In genomic region chr16:6125483-6126259, GRCh38 we compare ENCODE assay signal across 32 cellular contexts.
A peak's percentile ranks its signal among the peaks of the same experiment; 100 is the strongest.
DNase-seq lines count a peak whose midpoint lies in the region; ATAC-seq and TF ChIP-seq lines count a peak whose summit lies in the region.
"Had no signal": no experiment of that assay in that cellular context is flagged by ENCODE, and none has a peak within 500 bp of the region (broad histone marks: within the 10 kb centered on the region; RNA-seq: fewer than 3 reads in every experiment).

No MANE protein-coding gene starts in this region.

- H3K27ac ChIP-seq in A673 (ENCODE audit: low read depth, low read length, poor library complexity, severe bottlenecking) (no peak overlapping the region), osteoblast (ENCODE audit: low read depth, low read length) (no peak overlapping the region)
- H3K27ac ChIP-seq: dorsolateral prefrontal cortex, ovary, SJSA1, testis, vagina had no signal

- no peaks in the 10 kb centered on the region for H3K4me1 ChIP-seq in A673 (ENCODE audit: insufficient read depth, low read length, poor library complexity, severe bottlenecking)
- H3K4me1 ChIP-seq in osteoblast (ENCODE audit: insufficient read depth, low read length), result no peaks in the 10 kb centered on the region
- H3K4me1 ChIP-seq: SJSA1, testis, vagina had no signal

- H3K4me3 ChIP-seq in A673 (ENCODE audit: low read depth, low read length, poor library complexity, severe bottlenecking) (no peak overlapping the region), astrocyte of the spinal cord (ENCODE audit: low read depth, low read length) (no peak overlapping the region), kidney epithelial cell (ENCODE audit: low read depth, low read length) (no peak overlapping the region), osteoblast (ENCODE audit: insufficient read depth, low read length) (no peak overlapping the region)
- H3K4me3 ChIP-seq: dorsolateral prefrontal cortex, GM23338, K562, mucosa of descending colon, ovary, SJSA1, testis, vagina had no signal

- no peak overlapping the region for H3K4me2 ChIP-seq in osteoblast (ENCODE audit: insufficient read depth, low read length)
- H3K4me2 ChIP-seq: GM23338 had no signal

- H4K20me1 ChIP-seq in osteoblast (ENCODE audit: insufficient read depth, low read length), result no peaks in the 10 kb centered on the region

- no peaks in the 10 kb centered on the region for H3K9me3 ChIP-seq in A673 (ENCODE audit: low read depth, low read length, poor library complexity, severe bottlenecking)
- no peaks in the 10 kb centered on the region for H3K9me3 ChIP-seq in osteoblast (ENCODE audit: low read depth, low read length)
- H3K9me3 ChIP-seq: mucosa of descending colon, ovary, testis, vagina had no signal

- peak; percentile 58 for DNase-seq in A673 (ENCODE audit: low spot score)
- peak; percentile 93 for DNase-seq in M059J (ENCODE audit: low read depth)
- peak; percentile 83 for DNase-seq in astrocyte of the spinal cord (ENCODE audit: low read depth, low spot score)
- DNase-seq in kidney epithelial cell (ENCODE audit: low read depth), result peak; percentile 21
- DNase-seq in activated CD8-positive, alpha-beta memory T cell treated with anti-CD3 and anti-CD28 coated beads for 24 hours, result no peak
- DNase-seq in cardiac septum (ENCODE audit: low spot score), result no peak
- DNase-seq in osteoblast (ENCODE audit: insufficient read length, low spot score, missing footprints), result no peak
- DNase-seq: activated B cell treated with CpG ODN at 0.5 μM for 24 hours; activated naive CD8-positive, alpha-beta T cell treated with anti-CD3 and anti-CD28 coated beads, Interleukin-2, amount 50 U/mL, for 24 hours; activated T-cell treated with anti-CD3 and anti-CD28 coated beads, Interleukin-2, amount 50 U/mL, for 72 hours; AML-193; CD4-positive, alpha-beta T cell; DND-41; dorsolateral prefrontal cortex; hippocampal formation; mammary epithelial cell; mucosa of descending colon; natural killer cell; NCI-H1417; NCI-H2081 treated with DMSO at 0.1 percent for 48 hours; NCI-H748 treated with DMSO at 0.1 percent for 48 hours; ovary; right cardiac atrium; RPMI8226; stimulated activated CD4-positive, alpha-beta T cell treated with anti-CD3 and anti-CD28 coated beads, Interleukin-1b, Interleukin-23, amount 100 ng/mL, for 48 hours; T1000; testis had no signal

- no peak for ATAC-seq in GM21360 (IDR thresholded peaks at IDR 0.05; ENCODE audit: unreplicated experiment)
- ATAC-seq: activated naive CD8-positive, alpha-beta T cell treated with anti-CD3 and anti-CD28 coated beads, Interleukin-2, amount 50 U/mL, for 24 hours; activated T-cell treated with anti-CD3 and anti-CD28 coated beads, Interleukin-2, amount 50 U/mL, for 72 hours; GM23338; K562; mucosa of descending colon; natural killer cell; right cardiac atrium had no signal

- TF ChIP-seq CTCF in A673 (conservative IDR thresholded peaks at IDR 0.05; ENCODE audit: low read depth, low read length) (no peak), astrocyte of the spinal cord (IDR thresholded peaks at IDR 0.05; ENCODE audit: low read depth, low read length) (no peak), kidney epithelial cell (IDR thresholded peaks at IDR 0.05; ENCODE audit: insufficient read depth, low read length, poor library complexity, severe bottlenecking) (no peak), osteoblast (IDR thresholded peaks at IDR 0.05; ENCODE audit: extremely low read depth, low read depth, low read length) (no peak)

- CTCF ChIA-PET in A673 (lab: Charles Lee), result no interaction called here

- BruUV-seq in A673 (replicated peaks; lab: Mats Ljungman, UMichigan), result no TSS peak

- intact Hi-C loops in A673 (cut with micrococcal nuclease; ENCODE audit: unreplicated experiment), result no loop called here
- intact Hi-C loops in cardiac septum (cut with DNase I), result no loop called here

- in situ Hi-C loops in astrocyte of the spinal cord (cut with HindIII; ENCODE audit: low sequenced_read_pairs), result no loop called here

- no peaks in the 10 kb centered on the region for H3K79me2 ChIP-seq in osteoblast (ENCODE audit: insufficient read depth, low read length)

- H3K27me3 ChIP-seq in A673 (replicated peaks; ENCODE audit: insufficient read depth, low read depth, low read length, poor library complexity), result no peaks in the 10 kb centered on the region
- no peaks in the 10 kb centered on the region for H3K27me3 ChIP-seq in kidney epithelial cell (ENCODE audit: control insufficient read depth, insufficient read depth, low read length)
- no peaks in the 10 kb centered on the region for H3K27me3 ChIP-seq in osteoblast (ENCODE audit: insufficient read depth, low read length)
- H3K27me3 ChIP-seq: ovary, SJSA1, testis, vagina had no signal

- POLR2A ChIA-PET in A673 (lab: Charles Lee; ENCODE audit: low non-redundant PET), result no interaction called here

- H3K36me3 ChIP-seq in A673 (ENCODE audit: insufficient read depth, low read length, poor library complexity, severe bottlenecking) (no peaks in the 10 kb centered on the region), kidney epithelial cell (ENCODE audit: control insufficient read depth, insufficient read depth, low read length) (no peaks in the 10 kb centered on the region), osteoblast (ENCODE audit: insufficient read depth, low read length) (no peaks in the 10 kb centered on the region)
- H3K36me3 ChIP-seq: ovary, SJSA1, vagina had no signal

- H2AFZ ChIP-seq in osteoblast (ENCODE audit: low read length), result no peak overlapping the region
- H2AFZ ChIP-seq: GM23338 had no signal

Comparison
In these comparisons a context has a peak if more than half of its experiments do, and no peak if none do; other contexts are left out.
1. DNase-seq: peak in A673 (single experiment), M059J (single experiment), astrocyte of the spinal cord (single experiment) and kidney epithelial cell (single experiment); none in activated CD8-positive, alpha-beta memory T cell treated with anti-CD3 and anti-CD28 coated beads for 24 hours (single experiment), cardiac septum (single experiment) and osteoblast (single experiment).